In the genomic region with DNA sequence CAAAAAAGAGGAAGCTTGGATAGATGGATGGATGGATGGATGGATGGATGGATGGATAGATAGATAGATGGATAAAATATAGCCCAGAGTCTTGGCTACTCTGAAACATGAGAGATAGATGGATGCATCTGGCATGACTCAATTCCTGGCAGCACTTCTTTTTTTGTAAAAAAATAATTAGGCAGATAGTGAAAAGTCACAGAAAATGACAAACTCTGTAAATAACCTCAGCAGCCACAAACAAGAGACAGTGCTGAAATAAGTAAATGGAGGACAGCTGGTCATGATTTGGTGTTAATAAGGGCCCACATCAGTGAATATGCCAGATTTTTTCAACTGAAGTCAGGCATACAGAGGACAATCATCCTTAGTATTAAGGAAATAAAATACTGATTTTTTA, we compare ENCODE assay signal across 24 cellular contexts.
"Had no signal": no experiment of that assay in that cellular context is flagged by ENCODE, and none has a peak within 500 bp of the region (broad histone marks: within the 10 kb centered on the region; RNA-seq: fewer than 3 reads in every experiment).

No MANE protein-coding gene starts in this region.

- H3K27ac ChIP-seq: HL-60, RWPE1, SJSA1, SK-N-MC had no signal

- ATAC-seq: K562, Panc1, PC-3, T-helper 17 cell had no signal

- H3K4me3 Mint-ChIP-seq: IgD-negative memory B cell, T-helper 17 cell had no signal

- H3K9me3 ChIP-seq: SJSA1 had no signal

- H3K36me3 ChIP-seq: SJSA1 had no signal

- H3K4me1 ChIP-seq: SJSA1 had no signal

- H3K27me3 Mint-ChIP-seq: IgD-negative memory B cell, T-helper 17 cell had no signal

- H3K27me3 ChIP-seq: SJSA1 had no signal

- H3K36me3 Mint-ChIP-seq: IgD-negative memory B cell had no signal

- H3K4me1 Mint-ChIP-seq: IgD-negative memory B cell, T-helper 17 cell had no signal

- H3K27ac Mint-ChIP-seq: IgD-negative memory B cell, T-helper 17 cell had no signal

- DNase-seq: MV-4-11; NCI-H1048; NCI-H1105; NCI-H1417; NCI-H1436 treated with DMSO at 0.1 percent for 48 hours; NCI-H1930; NCI-H2081; NCI-H2107; NCI-H345; NCI-H524; NCI-H526 treated with DMSO at 0.1 percent for 48 hours; NCI-H748 treated with DMSO at 0.1 percent for 48 hours; NK-92 treated with Interleukin-12 subunit alpha and Interleukin-12 subunit beta, amount 100 ng/mL, for 24 hours; PC-3; SHP77; T-helper 1 cell; T-helper 17 cell had no signal

- H3K4me3 ChIP-seq: K562, SJSA1, SK-N-MC had no signal
